Comparison of ENCODE assay signal across 2 cellular contexts in the genomic region with DNA sequence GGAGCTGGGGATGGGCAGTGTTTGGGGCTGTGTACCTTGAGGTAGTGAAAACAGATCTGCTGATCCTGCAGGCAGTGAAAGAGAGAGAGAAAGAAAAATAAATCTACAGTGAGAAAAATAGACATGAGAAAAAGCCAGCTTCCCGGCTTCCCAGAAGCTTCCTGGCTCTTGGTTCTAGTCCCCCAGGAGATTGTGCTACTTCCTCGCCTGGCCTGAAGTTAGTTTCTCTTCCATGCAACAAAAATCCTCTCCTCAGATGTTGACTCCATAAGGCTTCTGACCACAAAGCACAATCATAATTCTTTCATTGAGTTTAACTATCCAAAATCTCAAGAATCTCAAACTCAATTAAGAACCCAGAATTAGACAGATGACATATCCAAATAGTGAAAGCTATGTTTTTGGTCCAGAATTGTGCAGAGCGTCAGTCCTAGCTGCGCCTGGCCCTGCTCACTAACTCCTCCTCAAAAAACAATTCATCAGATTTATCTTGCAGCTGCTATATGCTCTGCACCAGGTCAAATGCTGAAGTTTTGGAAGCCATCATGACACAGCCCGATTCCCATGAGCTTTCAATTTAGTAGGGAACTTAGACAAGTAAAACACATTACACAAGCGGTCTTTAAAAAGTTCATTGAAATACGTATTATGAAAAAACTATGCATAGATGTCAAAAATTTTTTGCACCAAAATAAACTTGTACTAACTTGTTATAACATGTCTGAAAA.
TF ChIP-seq lines count a peak whose summit lies in the region.

No MANE protein-coding gene starts in this region.

TF ChIP-seq in A549, 52 proteins besides CTCF, POLR2A, EP300 and RAD21:
- TF ChIP-seq, protein P1, sequence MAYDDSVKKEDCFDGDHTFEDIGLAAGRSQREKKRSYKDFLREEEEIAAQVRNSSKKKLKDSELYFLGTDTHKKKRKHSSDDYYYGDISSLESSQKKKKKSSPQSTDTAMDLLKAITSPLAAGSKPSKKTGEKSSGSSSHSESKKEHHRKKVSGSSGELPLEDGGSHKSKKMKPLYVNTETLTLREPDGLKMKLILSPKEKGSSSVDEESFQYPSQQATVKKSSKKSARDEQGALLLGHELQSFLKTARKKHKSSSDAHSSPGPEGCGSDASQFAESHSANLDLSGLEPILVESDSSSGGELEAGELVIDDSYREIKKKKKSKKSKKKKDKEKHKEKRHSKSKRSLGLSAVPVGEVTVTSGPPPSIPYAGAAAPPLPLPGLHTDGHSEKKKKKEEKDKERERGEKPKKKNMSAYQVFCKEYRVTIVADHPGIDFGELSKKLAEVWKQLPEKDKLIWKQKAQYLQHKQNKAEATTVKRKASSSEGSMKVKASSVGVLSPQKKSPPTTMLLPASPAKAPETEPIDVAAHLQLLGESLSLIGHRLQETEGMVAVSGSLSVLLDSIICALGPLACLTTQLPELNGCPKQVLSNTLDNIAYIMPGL (CRISPR knock-in tag; IDR thresholded peaks at IDR 0.05; ENCODE audit: borderline replicate concordance), result no peak
- no peak for TF ChIP-seq ZNF302 (CRISPR knock-in tag; IDR thresholded peaks at IDR 0.05)
- no peak for TF ChIP-seq KDM1A (IDR thresholded peaks at IDR 0.05; ENCODE audit: low read depth)
- no peak for TF ChIP-seq MAFK (IDR thresholded peaks at IDR 0.05; ENCODE audit: partially characterized antibody)
- TF ChIP-seq POLR2AphosphoS2 (conservative IDR thresholded peaks at IDR 0.05; ENCODE audit: low read length), result no peak
- TF ChIP-seq, protein P2, sequence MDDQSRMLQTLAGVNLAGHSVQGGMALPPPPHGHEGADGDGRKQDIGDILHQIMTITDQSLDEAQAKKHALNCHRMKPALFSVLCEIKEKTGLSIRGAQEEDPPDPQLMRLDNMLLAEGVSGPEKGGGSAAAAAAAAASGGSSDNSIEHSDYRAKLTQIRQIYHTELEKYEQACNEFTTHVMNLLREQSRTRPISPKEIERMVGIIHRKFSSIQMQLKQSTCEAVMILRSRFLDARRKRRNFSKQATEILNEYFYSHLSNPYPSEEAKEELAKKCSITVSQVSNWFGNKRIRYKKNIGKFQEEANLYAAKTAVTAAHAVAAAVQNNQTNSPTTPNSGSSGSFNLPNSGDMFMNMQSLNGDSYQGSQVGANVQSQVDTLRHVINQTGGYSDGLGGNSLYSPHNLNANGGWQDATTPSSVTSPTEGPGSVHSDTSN (IDR thresholded peaks at IDR 0.05), result no peak
- TF ChIP-seq RNF2 (IDR thresholded peaks at IDR 0.05; ENCODE audit: borderline replicate concordance, low read depth), result no peak
- TF ChIP-seq SMC3 (IDR thresholded peaks at IDR 0.05), result no peak
- TF ChIP-seq CBX2 (IDR thresholded peaks at IDR 0.05; ENCODE audit: borderline replicate concordance, low read depth), result no peak
- TF ChIP-seq MAZ (IDR thresholded peaks at IDR 0.05; ENCODE audit: borderline replicate concordance, low read depth, low read length), result no peak
- TF ChIP-seq CBX8 (IDR thresholded peaks at IDR 0.05), result no peak
- TF ChIP-seq, protein P3, sequence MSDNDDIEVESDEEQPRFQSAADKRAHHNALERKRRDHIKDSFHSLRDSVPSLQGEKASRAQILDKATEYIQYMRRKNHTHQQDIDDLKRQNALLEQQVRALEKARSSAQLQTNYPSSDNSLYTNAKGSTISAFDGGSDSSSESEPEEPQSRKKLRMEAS (IDR thresholded peaks at IDR 0.05), result no peak
- no peak for TF ChIP-seq KDM5A (IDR thresholded peaks at IDR 0.05)
- TF ChIP-seq FOSL2 (IDR thresholded peaks at IDR 0.05), result no peak
- TF ChIP-seq FOSL2 (CRISPR knock-in tag; IDR thresholded peaks at IDR 0.05), result no peak
- TF ChIP-seq ZFP36 (IDR thresholded peaks at IDR 0.05; ENCODE audit: borderline replicate concordance, partially characterized antibody), result no peak
- no peak for TF ChIP-seq ELK1 (IDR thresholded peaks at IDR 0.05; ENCODE audit: low read depth, low read length)

TF ChIP-seq in HepG2, 621 proteins besides CTCF, POLR2A, EP300 and RAD21:
- TF ChIP-seq ZBTB10 (CRISPR knock-in tag; IDR thresholded peaks at IDR 0.05; ENCODE audit: borderline replicate concordance), result no peak
- TF ChIP-seq YEATS4 (CRISPR knock-in tag; IDR thresholded peaks at IDR 0.05; ENCODE audit: borderline replicate concordance), result no peak
- no peak for TF ChIP-seq ARHGAP35 (CRISPR knock-in tag; IDR thresholded peaks at IDR 0.05; ENCODE audit: borderline replicate concordance)
- TF ChIP-seq U2AF2 (IDR thresholded peaks at IDR 0.05; ENCODE audit: low read depth, low read length), result no peak
- TF ChIP-seq, protein P4, sequence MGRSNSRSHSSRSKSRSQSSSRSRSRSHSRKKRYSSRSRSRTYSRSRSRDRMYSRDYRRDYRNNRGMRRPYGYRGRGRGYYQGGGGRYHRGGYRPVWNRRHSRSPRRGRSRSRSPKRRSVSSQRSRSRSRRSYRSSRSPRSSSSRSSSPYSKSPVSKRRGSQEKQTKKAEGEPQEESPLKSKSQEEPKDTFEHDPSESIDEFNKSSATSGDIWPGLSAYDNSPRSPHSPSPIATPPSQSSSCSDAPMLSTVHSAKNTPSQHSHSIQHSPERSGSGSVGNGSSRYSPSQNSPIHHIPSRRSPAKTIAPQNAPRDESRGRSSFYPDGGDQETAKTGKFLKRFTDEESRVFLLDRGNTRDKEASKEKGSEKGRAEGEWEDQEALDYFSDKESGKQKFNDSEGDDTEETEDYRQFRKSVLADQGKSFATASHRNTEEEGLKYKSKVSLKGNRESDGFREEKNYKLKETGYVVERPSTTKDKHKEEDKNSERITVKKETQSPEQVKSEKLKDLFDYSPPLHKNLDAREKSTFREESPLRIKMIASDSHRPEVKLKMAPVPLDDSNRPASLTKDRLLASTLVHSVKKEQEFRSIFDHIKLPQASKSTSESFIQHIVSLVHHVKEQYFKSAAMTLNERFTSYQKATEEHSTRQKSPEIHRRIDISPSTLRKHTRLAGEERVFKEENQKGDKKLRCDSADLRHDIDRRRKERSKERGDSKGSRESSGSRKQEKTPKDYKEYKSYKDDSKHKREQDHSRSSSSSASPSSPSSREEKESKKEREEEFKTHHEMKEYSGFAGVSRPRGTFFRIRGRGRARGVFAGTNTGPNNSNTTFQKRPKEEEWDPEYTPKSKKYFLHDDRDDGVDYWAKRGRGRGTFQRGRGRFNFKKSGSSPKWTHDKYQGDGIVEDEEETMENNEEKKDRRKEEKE (IDR thresholded peaks at IDR 0.05), result no peak
